Comparison of ENCODE assay signal across 17 cellular contexts in the genomic region with DNA sequence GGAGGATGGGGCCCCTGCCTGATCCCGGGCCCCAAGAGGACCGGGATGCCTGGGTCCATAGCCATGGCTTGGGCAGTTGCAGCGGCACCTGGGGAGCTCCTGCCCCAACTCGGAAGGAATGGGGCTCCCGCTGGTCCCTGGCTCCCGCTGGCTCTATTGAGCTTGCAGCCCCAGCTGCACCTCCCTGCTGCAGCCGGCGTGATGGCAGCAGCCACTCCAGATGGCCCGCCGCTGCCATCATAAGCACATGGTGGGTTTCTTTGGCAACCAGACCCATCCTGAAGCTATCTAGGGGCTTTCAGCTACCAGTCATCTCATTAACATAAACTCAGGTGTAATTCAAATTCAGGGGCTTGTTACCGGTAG. TPM values are rescaled to one million over a fixed set of nuclear protein-coding genes. Genes with fewer than 3 reads are reported as not detected.
DNase-seq lines count a peak whose midpoint lies in the region; ATAC-seq lines count a peak whose summit lies in the region.
"Had no signal": no experiment of that assay in that cellular context is flagged by ENCODE, and none has a peak within 500 bp of the region (broad histone marks: within the 10 kb centered on the region; RNA-seq: fewer than 3 reads in every experiment).

No MANE protein-coding gene starts in this region.

- ATAC-seq in HG02970 (IDR thresholded peaks at IDR 0.05; ENCODE audit: low FRiP score, unreplicated experiment) (peak; percentile 23), HG02763 (IDR thresholded peaks at IDR 0.05; ENCODE audit: unreplicated experiment) (no peak), GM18511 (IDR thresholded peaks at IDR 0.05; ENCODE audit: unreplicated experiment) (no peak)

- DNase-seq in DMS79 (lab: John Stamatoyannopoulos, UW): peak; percentile 53
- DNase-seq in NCI-H69 (lab: John Stamatoyannopoulos, UW): peak; percentile 88
- no peak for DNase-seq in mesenchymal stem cell
- no peak for DNase-seq in midbrain (lab: John Stamatoyannopoulos, UW)
- DNase-seq in activated naive CD8-positive, alpha-beta T cell treated with anti-CD3 and anti-CD28 coated beads for 36 hours: no peak
- DNase-seq: activated gamma-delta T cell, dorsolateral prefrontal cortex, HFFc6, hippocampal formation, left colon, SW 1271, WERI-Rb-1 had no signal

- H3K27me3 Mint-ChIP-seq in activated naive CD8-positive, alpha-beta T cell treated with anti-CD3 and anti-CD28 coated beads for 36 hours: no peaks in the 10 kb centered on the region

- H3K23ac ChIP-seq in mesenchymal stem cell (ENCODE audit: low read length in 2 of 2): no peak overlapping the region

- H3K4me3 Mint-ChIP-seq in activated naive CD8-positive, alpha-beta T cell treated with anti-CD3 and anti-CD28 coated beads for 36 hours: no peak overlapping the region
- H3K4me3 Mint-ChIP-seq: CD14-positive monocyte, HFFc6 had no signal

- peak overlapping the region; percentile 14 for H2BK5ac ChIP-seq in mesenchymal stem cell (ENCODE audit: low read depth, low read length, poor library complexity, severe bottlenecking)

- no peak overlapping the region for H4K8ac ChIP-seq in mesenchymal stem cell (ENCODE audit: low read length)

- H3K4me3 ChIP-seq in mesenchymal stem cell (ENCODE audit: insufficient read depth in 1 of 2, low read depth in 1 of 2, low read length in 2 of 2): no peak overlapping the region
- H3K4me3 ChIP-seq: dorsolateral prefrontal cortex, upper lobe of left lung had no signal

- H2BK12ac ChIP-seq in mesenchymal stem cell (ENCODE audit: low read length in 2 of 2): no peak overlapping the region

- H3K14ac ChIP-seq in mesenchymal stem cell (ENCODE audit: low read length in 2 of 2): no peak overlapping the region

- no peak overlapping the region for H2BK15ac ChIP-seq in mesenchymal stem cell (ENCODE audit: low read depth, poor library complexity, severe bottlenecking)

- H2AFZ ChIP-seq in mesenchymal stem cell (ENCODE audit: low read depth, low read length): no peak overlapping the region

- H3K27ac Mint-ChIP-seq in activated naive CD8-positive, alpha-beta T cell treated with anti-CD3 and anti-CD28 coated beads for 36 hours: no peak overlapping the region
- H3K27ac Mint-ChIP-seq: CD14-positive monocyte, HFFc6 had no signal

- no peak overlapping the region for H2BK120ac ChIP-seq in mesenchymal stem cell (ENCODE audit: low read depth, low read length)

- peak overlapping the region; percentile 10 for H3K27ac ChIP-seq in mesenchymal stem cell (ENCODE audit: low read length, poor library complexity, severe bottlenecking)
- H3K27ac ChIP-seq: dorsolateral prefrontal cortex, upper lobe of left lung, WERI-Rb-1 had no signal

- WGBS in mesenchymal stem cell: 83% methylated on average over 11 of the region's 11 CpGs

- H3K4ac ChIP-seq in mesenchymal stem cell (ENCODE audit: low read depth in 1 of 2, low read length in 2 of 2): no peak overlapping the region

- H3K9me3 ChIP-seq in mesenchymal stem cell (ENCODE audit: control insufficient read depth, low read length): no peaks in the 10 kb centered on the region
- H3K9me3 ChIP-seq: upper lobe of left lung had no signal

- peaks cover 8% of the 10 kb centered on the region for H3K4me1 Mint-ChIP-seq in activated naive CD8-positive, alpha-beta T cell treated with anti-CD3 and anti-CD28 coated beads for 36 hours
- H3K4me1 Mint-ChIP-seq: CD14-positive monocyte had no signal

- no peaks in the 10 kb centered on the region for H3K79me1 ChIP-seq in mesenchymal stem cell (replicated peaks; ENCODE audit: low read length, poor library complexity, severe bottlenecking)

- H2AK5ac ChIP-seq in mesenchymal stem cell (ENCODE audit: low read length, severe bottlenecking): peak overlapping the region; percentile 44

- no peak overlapping the region for H4K91ac ChIP-seq in mesenchymal stem cell (ENCODE audit: low read length)

- no peak overlapping the region for H3K4me2 ChIP-seq in mesenchymal stem cell (ENCODE audit: low read length, poor library complexity, severe bottlenecking)

- H3K27me3 ChIP-seq in mesenchymal stem cell (ENCODE audit: control insufficient read depth in 1 of 2, insufficient read depth in 1 of 2, low read length in 2 of 2): no peaks in the 10 kb centered on the region
- H3K27me3 ChIP-seq: upper lobe of left lung had no signal

- H3K9ac ChIP-seq in mesenchymal stem cell (ENCODE audit: low read length): no peak overlapping the region

- H3K36me3 Mint-ChIP-seq in activated naive CD8-positive, alpha-beta T cell treated with anti-CD3 and anti-CD28 coated beads for 36 hours: no peaks in the 10 kb centered on the region
- H3K36me3 Mint-ChIP-seq: CD14-positive monocyte had no signal

- H3K4me1 ChIP-seq in mesenchymal stem cell (ENCODE audit: control insufficient read depth, insufficient read depth, low read depth, low read length): peaks cover 13% of the 10 kb centered on the region
- H3K4me1 ChIP-seq: upper lobe of left lung had no signal

- no peak overlapping the region for H3K18ac ChIP-seq in mesenchymal stem cell (ENCODE audit: low read depth in 1 of 2, low read length in 2 of 2)

- H3K36me3 ChIP-seq in mesenchymal stem cell (ENCODE audit: control insufficient read depth in 1 of 2, insufficient read depth in 2 of 2, low read depth in 1 of 2, low read length in 2 of 2): no peaks in the 10 kb centered on the region
- H3K36me3 ChIP-seq: upper lobe of left lung, WERI-Rb-1 had no signal

- no peaks in the 10 kb centered on the region for H3K9me3 Mint-ChIP-seq in activated naive CD8-positive, alpha-beta T cell treated with anti-CD3 and anti-CD28 coated beads for 36 hours
- H3K9me3 Mint-ChIP-seq: HFFc6 had no signal

RNA-seq across cellular contexts. Expression of a gene that starts 11.1 kb away (rescaled TPM):
- 15.3 TPM for polyA plus RNA-seq in mesenchymal stem cell (2013, experiment 1 of 2)
- 14.3 TPM for polyA plus RNA-seq in mesenchymal stem cell (2013, experiment 2 of 2)
- total RNA-seq in activated naive CD8-positive, alpha-beta T cell treated with anti-CD3 and anti-CD28 coated beads for 36 hours: 1 to 10 TPM; 2.2 to 2.3 TPM

Comparison
In these comparisons a context has a peak if more than half of its experiments do, and no peak if none do; other contexts are left out.
1. DNase-seq: peak in DMS79 (single experiment) and NCI-H69 (single experiment); none in mesenchymal stem cell (single experiment), midbrain (single experiment) and activated naive CD8-positive, alpha-beta T cell treated with anti-CD3 and anti-CD28 coated beads for 36 hours (single experiment).